Comparison of ENCODE assay signal across 9 cellular contexts in the genomic region with DNA sequence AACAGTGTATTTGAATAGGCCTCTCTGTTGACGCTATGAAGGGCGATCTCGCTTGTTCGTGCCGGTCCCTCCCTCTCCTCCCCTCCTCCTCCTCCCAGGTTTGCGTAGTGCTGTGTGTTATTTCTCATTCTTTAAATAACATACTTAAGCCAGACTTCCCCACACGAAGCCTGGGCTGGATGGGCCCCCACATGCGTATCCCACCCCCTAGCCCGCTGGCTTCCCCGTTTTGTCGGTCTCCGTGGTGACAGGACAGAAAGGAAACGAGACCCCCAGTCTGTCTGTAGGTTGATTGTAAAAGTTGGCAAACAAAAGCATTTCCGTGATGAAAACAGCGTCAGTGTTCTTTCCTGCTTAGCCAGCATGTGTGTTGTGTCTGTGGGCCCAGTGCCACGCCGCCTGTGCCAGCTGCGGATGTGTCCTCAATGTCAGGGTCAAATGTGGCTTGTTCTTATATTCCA.
DNase-seq lines count a peak whose midpoint lies in the region; ATAC-seq and FAIRE-seq lines count a peak whose summit lies in the region.
"Had no signal": no experiment of that assay in that cellular context is flagged by ENCODE, and none has a peak within 500 bp of the region (broad histone marks: within the 10 kb centered on the region; RNA-seq: fewer than 3 reads in every experiment).

No MANE protein-coding gene starts in this region.

- peak; percentile 90 for FAIRE-seq in islet of Langerhans (lab: Jason Lieb, UNC)

- H3K4me3 ChIP-seq in skin epidermis: no peak overlapping the region

- peak; percentile 74 for DNase-seq in NCI-H1694 treated with DMSO at 0.1 percent for 48 hours (lab: John Stamatoyannopoulos, UW)
- DNase-seq in astrocyte of the hippocampus (ENCODE audit: low read depth, low spot score): peak; percentile 69
- DNase-seq in activated CD4-positive, alpha-beta T cell treated with anti-CD3 and anti-CD28 coated beads for 48 hours: no peak
- DNase-seq in D341Med (ENCODE audit: low spot score): no peak
- no peak for DNase-seq in HuH-7 (ENCODE audit: low spot score)

- H3K27ac ChIP-seq in skin epidermis: peak overlapping the region in 14 of 21 experiments; percentile 22 to 77 (median 54)

- no peak for ATAC-seq in HG02973 (IDR thresholded peaks at IDR 0.05; ENCODE audit: unreplicated experiment)
- ATAC-seq: esophagus mucosa had no signal

Comparison
In these comparisons a context has a peak if more than half of its experiments do, and no peak if none do; other contexts are left out.
1. DNase-seq: peak in NCI-H1694 treated with DMSO at 0.1 percent for 48 hours (single experiment) and astrocyte of the hippocampus (single experiment); none in activated CD4-positive, alpha-beta T cell treated with anti-CD3 and anti-CD28 coated beads for 48 hours (single experiment), D341Med (single experiment) and HuH-7 (single experiment).